ENCODE assay signal across 8 cellular contexts in genomic region chr17:73342549-73343167, GRCh38. TPM values are rescaled to one million over a fixed set of nuclear protein-coding genes. Genes with fewer than 3 reads are reported as not detected.
DNase-seq lines count a peak whose midpoint lies in the region; ATAC-seq and TF ChIP-seq lines count a peak whose summit lies in the region.

No MANE protein-coding gene starts in this region.

- H3K36me3 ChIP-seq in BLaER1 treated with 17β-estradiol and CSF1 and Interleukin-3, amounts not matched to agents 10 nM and 100 nM, result no peaks in the 10 kb centered on the region; a peak in 2 of 22 replicates
- no peaks in the 10 kb centered on the region for H3K36me3 ChIP-seq in endodermal cell (ENCODE audit: control insufficient read depth, insufficient read depth, low read length)

- ATAC-seq in omental fat pad (ENCODE audit: low FRiP score) (peak; percentile 56), GM19467 (IDR thresholded peaks at IDR 0.05; ENCODE audit: unreplicated experiment) (no peak)
- ATAC-seq in activated CD8-positive, alpha-beta T cell treated with anti-CD3 and anti-CD28 coated beads for 36 hours, result no peak

- CTCF ChIA-PET in activated CD8-positive, alpha-beta T cell treated with anti-CD3 and anti-CD28 coated beads for 36 hours (lab: Charles Lee), result interaction anchor here (1.6 to 1.7 kb wide), 2 partner anchors 27 to 30 kb away, joined by 5 to 6 read pairs; partner anchors contain the start of gene CDC42EP4

- H3K4me3 ChIP-seq in BLaER1 treated with 17β-estradiol and CSF1 and Interleukin-3, amounts not matched to agents 10 nM and 100 nM, result no peak overlapping the region
- no peak overlapping the region for H3K4me3 ChIP-seq in endodermal cell (ENCODE audit: low read length)

- WGBS in endodermal cell (ENCODE audit: insufficient coverage in 1 of 2, insufficient read length in 1 of 2), 2 experiments, result 9 to 28% methylated on average over 3 to 7 of the region's 7 CpGs

- H3K27ac Mint-ChIP-seq in endodermal cell, result peak overlapping the region; percentile 85
- no peak overlapping the region for H3K27ac Mint-ChIP-seq in activated CD8-positive, alpha-beta T cell treated with anti-CD3 and anti-CD28 coated beads for 36 hours

- no peak overlapping the region for H3K4me3 Mint-ChIP-seq in endodermal cell
- H3K4me3 Mint-ChIP-seq in activated CD8-positive, alpha-beta T cell treated with anti-CD3 and anti-CD28 coated beads for 36 hours, result no peak overlapping the region

- H3K4me2 ChIP-seq in BLaER1 treated with 17β-estradiol and CSF1 and Interleukin-3, amounts not matched to agents 10 nM and 100 nM, result peak overlapping the region in 10 of 11 experiments; percentile 11 to 63 (median 52); a peak in 18 of 22 replicates

- H4K20me1 ChIP-seq in BLaER1 treated with 17β-estradiol and CSF1 and Interleukin-3, amounts not matched to agents 10 nM and 100 nM, result no peaks in the 10 kb centered on the region

- H3K27me3 ChIP-seq in BLaER1 treated with 17β-estradiol and CSF1 and Interleukin-3, amounts not matched to agents 10 nM and 100 nM, result no peaks in the 10 kb centered on the region
- no peaks in the 10 kb centered on the region for H3K27me3 ChIP-seq in endodermal cell (ENCODE audit: control insufficient read depth, insufficient read depth, low read length, poor library complexity, severe bottlenecking)

- H3K9me3 ChIP-seq in BLaER1 treated with 17β-estradiol and CSF1 and Interleukin-3, amounts not matched to agents 10 nM and 100 nM (replicated peaks in 1 of 11), result no peaks in the 10 kb centered on the region
- no peaks in the 10 kb centered on the region for H3K9me3 ChIP-seq in endodermal cell (ENCODE audit: control insufficient read depth, low read length)

- H3K36me3 Mint-ChIP-seq in endodermal cell (ENCODE audit: low read depth), result no peaks in the 10 kb centered on the region
- no peaks in the 10 kb centered on the region for H3K36me3 Mint-ChIP-seq in activated CD8-positive, alpha-beta T cell treated with anti-CD3 and anti-CD28 coated beads for 36 hours (ENCODE audit: low read depth)

- TF ChIP-seq CTCF in endodermal cell (conservative IDR thresholded peaks at IDR 0.05) (peak; percentile 36), omental fat pad (IDR thresholded peaks at IDR 0.05) (no peak)
- no peak for TF ChIP-seq CTCF in activated CD8-positive, alpha-beta T cell treated with anti-CD3 and anti-CD28 coated beads for 36 hours (IDR thresholded peaks at IDR 0.05)

- H3K9me3 Mint-ChIP-seq in endodermal cell, result no peaks in the 10 kb centered on the region
- no peaks in the 10 kb centered on the region for H3K9me3 Mint-ChIP-seq in activated CD8-positive, alpha-beta T cell treated with anti-CD3 and anti-CD28 coated beads for 36 hours

- POLR2A ChIA-PET in activated CD8-positive, alpha-beta T cell treated with anti-CD3 and anti-CD28 coated beads for 36 hours (lab: Charles Lee), result no interaction called here

- H3K27me3 Mint-ChIP-seq in endodermal cell (ENCODE audit: insufficient read depth), result no peaks in the 10 kb centered on the region
- H3K27me3 Mint-ChIP-seq in activated CD8-positive, alpha-beta T cell treated with anti-CD3 and anti-CD28 coated beads for 36 hours, result no peaks in the 10 kb centered on the region

- intact Hi-C loops in activated CD8-positive, alpha-beta T cell treated with anti-CD3 and anti-CD28 coated beads for 36 hours (cut with micrococcal nuclease), result no loop called here

- H3K4me1 ChIP-seq in BLaER1 treated with 17β-estradiol and CSF1 and Interleukin-3, amounts not matched to agents 10 nM and 100 nM, result peaks cover 10 to 40% (median 16%) of the 10 kb centered on the region in 10 experiments
- peaks cover 19% of the 10 kb centered on the region for H3K4me1 ChIP-seq in endodermal cell (ENCODE audit: control insufficient read depth, insufficient read depth, low read length)

- H3K4me1 Mint-ChIP-seq in endodermal cell, result peaks cover 38% of the 10 kb centered on the region
- no peaks in the 10 kb centered on the region for H3K4me1 Mint-ChIP-seq in activated CD8-positive, alpha-beta T cell treated with anti-CD3 and anti-CD28 coated beads for 36 hours (ENCODE audit: low read depth)

- DNase-seq in NCI-H2171 (lab: John Stamatoyannopoulos, UW), result peak; percentile 62
- DNase-seq in endodermal cell, result no peak
- DNase-seq in omental fat pad (ENCODE audit: low spot score), result no peak
- DNase-seq in NCI-H1930 (lab: John Stamatoyannopoulos, UW), result no peak
- no peak for DNase-seq in activated CD8-positive, alpha-beta T cell treated with anti-CD3 and anti-CD28 coated beads for 36 hours
- DNase-seq in GOT3 (lab: John Stamatoyannopoulos, UW), result no peak

- H3K9ac ChIP-seq in BLaER1 treated with 17β-estradiol and CSF1 and Interleukin-3, amounts not matched to agents 10 nM and 100 nM, result 0 out of 22 replicates have a peak overlapping the region, but pooled peaks of 1 of the 11 experiments have one; percentile 35
- peak overlapping the region; percentile 36 for H3K9ac ChIP-seq in endodermal cell (ENCODE audit: extremely low read depth, low read length, poor library complexity, severe bottlenecking)

- peak overlapping the region in 1 of 11 experiments; percentile 17; a peak in 1 of 22 replicates for H3K27ac ChIP-seq in BLaER1 treated with 17β-estradiol and CSF1 and Interleukin-3, amounts not matched to agents 10 nM and 100 nM
- peak overlapping the region; percentile 100 for H3K27ac ChIP-seq in endodermal cell (ENCODE audit: low read depth, low read length)

RNA-seq across cellular contexts. Expression of gene CDC42EP4, which starts 30.9 kb away (rescaled TPM):
- total RNA-seq in endodermal cell, result 10 to 100 TPM; 38.5 to 49.7 TPM
- polyA plus RNA-seq in endodermal cell (2013, experiment 1 of 2), result 57.7 TPM
- polyA plus RNA-seq in endodermal cell (2013, experiment 2 of 2), result 49.6 TPM
- 100 to 1,000 TPM; 137 to 224 (median 181) TPM for total RNA-seq in omental fat pad
- total RNA-seq in activated CD8-positive, alpha-beta T cell treated with anti-CD3 and anti-CD28 coated beads for 36 hours, result 1 to 10 TPM in 1 of 2 experiments, under 1 TPM in 1; 0.72 to 1.1 TPM

Comparison
In these comparisons a context has a peak if more than half of its experiments do, and no peak if none do; other contexts are left out.
1. RNA of gene CDC42EP4, which starts 30.9 kb away (total RNA-seq): 137 to 224 TPM in omental fat pad and 38.5 to 49.7 TPM in endodermal cell; 0.72 to 1.1 TPM in activated CD8-positive, alpha-beta T cell treated with anti-CD3 and anti-CD28 coated beads for 36 hours; every median in the first group is over 10 times any median in the second.